Comparison of ENCODE assay signal across 8 cellular contexts in the genomic region with DNA sequence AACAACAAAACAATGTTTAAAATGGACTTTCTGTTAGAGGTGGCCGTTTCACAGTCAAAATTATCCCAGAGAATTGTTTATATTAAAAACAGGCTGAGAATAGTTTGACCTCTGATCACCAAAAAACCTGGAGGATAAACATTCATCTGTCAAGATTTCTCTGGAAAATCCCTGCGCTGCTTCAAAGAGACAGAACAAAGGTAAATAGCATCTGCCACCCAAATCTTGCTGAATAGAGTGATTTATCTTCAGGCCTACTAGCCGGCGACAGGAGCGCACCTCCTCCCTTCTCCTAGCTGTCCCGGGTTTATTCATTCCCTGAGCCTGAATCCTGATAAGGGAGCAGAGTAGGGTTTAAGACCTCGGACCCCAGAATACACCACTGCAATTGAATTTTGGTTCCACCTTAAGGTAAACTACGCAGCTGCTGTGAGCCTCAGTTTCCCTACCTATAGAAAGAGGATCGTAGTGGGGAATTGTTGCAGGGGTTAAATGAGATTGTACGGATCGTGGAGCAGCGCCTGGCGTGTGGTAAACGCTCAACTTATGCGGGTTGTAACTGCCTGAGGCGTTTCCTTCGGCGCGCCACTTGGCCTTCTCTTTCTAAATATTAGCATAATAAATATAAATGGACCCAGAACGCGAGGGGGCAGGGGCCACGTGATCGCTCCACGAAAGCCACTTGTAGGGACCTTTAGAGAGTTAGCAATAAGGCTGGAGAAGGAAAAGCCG. TPM values are rescaled to one million over a fixed set of nuclear protein-coding genes. Genes with fewer than 3 reads are reported as not detected.
DNase-seq lines count a peak whose midpoint lies in the region; ATAC-seq, FAIRE-seq and TF ChIP-seq lines count a peak whose summit lies in the region.

No MANE protein-coding gene starts in this region.

- H3K4me3 ChIP-seq in PC-3 (ENCODE audit: low read length) (peak overlapping the region; percentile 82), subcutaneous abdominal adipose tissue (ENCODE audit: low read depth in 1 of 5, low read length in 5 of 5) (peak overlapping the region; percentile 87 to 92 (median 91))

- POLR2A ChIA-PET in PC-3 (lab: Charles Lee; ENCODE audit: unreplicated experiment) = interaction anchor here (0.6 kb wide), 1 partner anchor 14 kb away, joined by 5 read pairs; no protein-coding TSS in a partner anchor

- H3K36me3 ChIP-seq in PC-3 (ENCODE audit: low read depth, low read length) (no peaks in the 10 kb centered on the region), subcutaneous abdominal adipose tissue (ENCODE audit: control insufficient read depth in 5 of 5, insufficient read depth in 5 of 5, low read length in 5 of 5) (no peaks in the 10 kb centered on the region)

- H3K36me3 Mint-ChIP-seq in chondrocyte (ENCODE audit: low read depth) = no peaks in the 10 kb centered on the region

- H3K79me2 ChIP-seq in PC-3 (ENCODE audit: low read length) = peaks cover 39% of the 10 kb centered on the region

- intact Hi-C loops in PC-3 (cut with micrococcal nuclease) = no loop called here

- CTCF ChIA-PET in PC-3 (lab: Charles Lee) = no interaction called here

- no peaks in the 10 kb centered on the region for H3F3A ChIP-seq in PC-3 (ENCODE audit: low read length, unreplicated experiment)

- DNase-seq in AG20443 (ENCODE audit: low spot score) = peak; percentile 8
- DNase-seq in HTR-8/SVneo (ENCODE audit: insufficient read length, low spot score) = peak; percentile 24
- peak; percentile 51 for DNase-seq in PC-3
- DNase-seq in chondrocyte (ENCODE audit: low spot score) = no peak
- DNase-seq in left kidney (ENCODE audit: low read depth, low spot score) = peak; percentile 79

- FAIRE-seq in HTR-8/SVneo (lab: Jason Lieb, UNC) = no peak

- peaks cover 28% of the 10 kb centered on the region for H3K4me1 ChIP-seq in PC-3 (ENCODE audit: insufficient read depth, low read length)
- H3K4me1 ChIP-seq in subcutaneous abdominal adipose tissue (ENCODE audit: control insufficient read depth in 5 of 5, insufficient read depth in 5 of 5, low read length in 5 of 5) = peaks cover 0 to 31% (median 29%) of the 10 kb centered on the region in 5 donors

- H3K27me3 ChIP-seq in PC-3 (ENCODE audit: low read length) (no peaks in the 10 kb centered on the region), subcutaneous abdominal adipose tissue (ENCODE audit: control insufficient read depth in 5 of 5, insufficient read depth in 4 of 5, low read length in 5 of 5) (no peaks in the 10 kb centered on the region)

- H3K4me3 Mint-ChIP-seq in chondrocyte (ENCODE audit: unreplicated experiment) = peak overlapping the region; percentile 77

- H3K9ac ChIP-seq in PC-3 (ENCODE audit: low read length) (peak overlapping the region; percentile 92), subcutaneous abdominal adipose tissue (ENCODE audit: low read length in 5 of 5) (peak overlapping the region; percentile 43 to 88 (median 85))

- peak overlapping the region; percentile 87 for H3K27ac Mint-ChIP-seq in chondrocyte (ENCODE audit: unreplicated experiment)

- peak overlapping the region; percentile 96 for H2AFZ ChIP-seq in PC-3 (ENCODE audit: low read length)

- H3K9me2 ChIP-seq in PC-3 (replicated peaks; ENCODE audit: low read length) = no peaks in the 10 kb centered on the region

- H3K27me3 Mint-ChIP-seq in chondrocyte (ENCODE audit: low read depth) = no peaks in the 10 kb centered on the region

- TSS peak; percentile 84 for BruUV-seq in PC-3 (replicated peaks; lab: Mats Ljungman, UMichigan)

- H3K9me3 ChIP-seq in PC-3 (ENCODE audit: low read length) = no peaks in the 10 kb centered on the region
- H3K9me3 ChIP-seq in subcutaneous abdominal adipose tissue (ENCODE audit: control insufficient read depth in 5 of 5, low read length in 5 of 5) = no peaks in the 10 kb centered on the region

- H3K27ac ChIP-seq in PC-3 (ENCODE audit: low read length) = peak overlapping the region; percentile 77
- peak overlapping the region; percentile 94 for H3K27ac ChIP-seq in subcutaneous abdominal adipose tissue (ENCODE audit: low read depth, low read length)

- H3K4me2 ChIP-seq in PC-3 (ENCODE audit: low read length) = peak overlapping the region; percentile 98

- peaks cover 35% of the 10 kb centered on the region for H3K4me1 Mint-ChIP-seq in chondrocyte (ENCODE audit: low read depth)

- no peaks in the 10 kb centered on the region for H3K9me3 Mint-ChIP-seq in chondrocyte (ENCODE audit: low read depth)

- no peak for TF ChIP-seq CTCF in PC-3 (conservative IDR thresholded peaks at IDR 0.05; ENCODE audit: low read depth, low read length)
- TF ChIP-seq CTCF in chondrocyte (IDR thresholded peaks at IDR 0.05) = no peak

- ATAC-seq in GM18858 (IDR thresholded peaks at IDR 0.05; ENCODE audit: unreplicated experiment) = peak; percentile 3
- peak; percentile 20 for ATAC-seq in PC-3
- no peak for ATAC-seq in esophagus mucosa

- no peaks in the 10 kb centered on the region for H4K20me1 ChIP-seq in PC-3 (ENCODE audit: low read length)

RNA-seq across cellular contexts. Expression of a gene that starts 0.5 kb away (rescaled TPM):
- 13.1 and 19.7 TPM in 2 replicates for total RNA-seq in PC-3 (2014; rRNA removed)
- 64.8 to 76.4 TPM (median 69.7 TPM) in 3 replicates for total RNA-seq in chondrocyte
- total RNA-seq in esophagus mucosa = 8.2 TPM
